In the genomic region with DNA sequence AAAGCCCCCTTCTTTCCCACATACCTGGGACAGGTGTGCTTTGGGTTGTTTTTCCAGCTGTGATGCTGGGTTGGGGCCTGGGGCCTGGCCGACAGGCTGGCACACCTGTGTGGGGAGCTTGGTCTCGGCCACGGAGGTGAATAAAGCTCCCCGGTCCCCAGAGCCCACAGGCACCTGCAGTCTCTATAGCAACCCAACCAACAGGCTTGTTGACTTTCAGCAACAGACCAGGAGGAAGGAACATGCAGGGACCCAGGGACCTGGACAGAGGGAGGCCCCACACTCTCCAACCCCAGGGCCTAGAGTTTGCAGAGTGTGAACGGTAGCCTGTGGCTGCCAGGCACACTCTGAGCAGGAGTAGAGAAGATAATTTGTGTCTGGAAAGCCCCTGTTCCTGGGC, we compare ENCODE assay signal across 19 cellular contexts. TPM values are rescaled to one million over a fixed set of nuclear protein-coding genes. Genes with fewer than 3 reads are reported as not detected.
DNase-seq lines count a peak whose midpoint lies in the region; ATAC-seq and TF ChIP-seq lines count a peak whose summit lies in the region.
"Had no signal": no experiment of that assay in that cellular context is flagged by ENCODE, and none has a peak within 500 bp of the region (broad histone marks: within the 10 kb centered on the region; RNA-seq: fewer than 3 reads in every experiment).

No MANE protein-coding gene starts in this region.

- DNase-seq in NCI-H1417 (lab: John Stamatoyannopoulos, UW) (peak; percentile 40 to 89 (median 77)), NCI-H1417 treated with DMSO at 0.1 percent for 48 hours (lab: John Stamatoyannopoulos, UW) (no peak), NCI-H345 (lab: John Stamatoyannopoulos, UW) (peak; percentile 73), hepatocyte (ENCODE audit: low spot score) (peak; percentile 65), Right ventricle myocardium superior (no peak), COLO829 (ENCODE audit: low spot score) (no peak), GM19238 (ENCODE audit: insufficient read length, low spot score) (no peak)
- DNase-seq: 8988T; activated CD4-positive, alpha-beta memory T cell treated with anti-CD3 and anti-CD28 coated beads for 36 hours; cerebellar nuclear complex; immature natural killer cell; midbrain; NCI-H2171; T1000 had no signal

- no peaks in the 10 kb centered on the region for H3K9me3 ChIP-seq in hepatocyte (ENCODE audit: low read depth)

- no peak overlapping the region for H3K27ac Mint-ChIP-seq in stimulated activated memory B cell treated with anti-CD40 and anti-IgM and Interleukin-4, amounts not matched to agents 10 μg/mL and 1 μg/mL and 100 μg/mL, for 72 hours
- H3K27ac Mint-ChIP-seq: activated CD4-positive, alpha-beta memory T cell treated with anti-CD3 and anti-CD28 coated beads for 36 hours; activated T-helper 2 cell treated with anti-CD3 and anti-CD28 coated beads, Interferon-gamma antibody, Interleukin-2, Interleukin-4, amounts not matched to agents 10 μg/mL and 5 μg/mL and 100 μg/mL, durations not matched to agents 14 hours and 24 hours and 36 hours; immature natural killer cell had no signal

- H3K36me3 Mint-ChIP-seq in stimulated activated memory B cell treated with anti-CD40 and anti-IgM and Interleukin-4, amounts not matched to agents 10 μg/mL and 1 μg/mL and 100 μg/mL, for 72 hours: no peaks in the 10 kb centered on the region
- H3K36me3 Mint-ChIP-seq: activated CD4-positive, alpha-beta memory T cell treated with anti-CD3 and anti-CD28 coated beads for 36 hours; immature natural killer cell had no signal

- H3K4me1 ChIP-seq in hepatocyte (ENCODE audit: insufficient read depth): peaks cover 14% of the 10 kb centered on the region
- H3K4me1 ChIP-seq: parathyroid adenoma had no signal

- no peak for TF ChIP-seq CTCF in hepatocyte (IDR thresholded peaks at IDR 0.05; ENCODE audit: poor library complexity)

- no peaks in the 10 kb centered on the region for H3K27me3 ChIP-seq in hepatocyte

- H3K27me3 Mint-ChIP-seq in stimulated activated memory B cell treated with anti-CD40 and anti-IgM and Interleukin-4, amounts not matched to agents 10 μg/mL and 1 μg/mL and 100 μg/mL, for 72 hours: no peaks in the 10 kb centered on the region
- H3K27me3 Mint-ChIP-seq: activated CD4-positive, alpha-beta memory T cell treated with anti-CD3 and anti-CD28 coated beads for 36 hours had no signal

- ATAC-seq in stimulated activated memory B cell treated with anti-CD40 and anti-IgM and Interleukin-4, amounts not matched to agents 10 μg/mL and 1 μg/mL and 100 μg/mL, for 72 hours: peak; percentile 20
- no peak for ATAC-seq in Right ventricle myocardium superior (ENCODE audit: poor library complexity)

- peak overlapping the region; percentile 96 for H3K27ac ChIP-seq in hepatocyte
- H3K27ac ChIP-seq: C4-2B, KMS-11, parathyroid adenoma had no signal

- H3K36me3 ChIP-seq in hepatocyte (replicated peaks; ENCODE audit: insufficient read depth, low read depth): no peaks in the 10 kb centered on the region

- H3K79me2 ChIP-seq in hepatocyte: no peaks in the 10 kb centered on the region
- H3K79me2 ChIP-seq: parathyroid adenoma had no signal

- no peak overlapping the region for H3K4me3 Mint-ChIP-seq in stimulated activated memory B cell treated with anti-CD40 and anti-IgM and Interleukin-4, amounts not matched to agents 10 μg/mL and 1 μg/mL and 100 μg/mL, for 72 hours
- H3K4me3 Mint-ChIP-seq: activated CD4-positive, alpha-beta memory T cell treated with anti-CD3 and anti-CD28 coated beads for 36 hours; immature natural killer cell had no signal

- WGBS in hepatocyte (ENCODE audit: low lambda C conversion rate, missing lambda C conversion rate): 38% methylated on average over 5 of the region's 5 CpGs

- no peaks in the 10 kb centered on the region for H3K9me3 Mint-ChIP-seq in stimulated activated memory B cell treated with anti-CD40 and anti-IgM and Interleukin-4, amounts not matched to agents 10 μg/mL and 1 μg/mL and 100 μg/mL, for 72 hours
- H3K9me3 Mint-ChIP-seq: activated CD4-positive, alpha-beta memory T cell treated with anti-CD3 and anti-CD28 coated beads for 36 hours had no signal

- no peak overlapping the region for H3K4me2 ChIP-seq in hepatocyte
- H3K4me2 ChIP-seq: KMS-11 had no signal

- no peak overlapping the region for H3K4me3 ChIP-seq in hepatocyte

- H3K4me1 Mint-ChIP-seq in stimulated activated memory B cell treated with anti-CD40 and anti-IgM and Interleukin-4, amounts not matched to agents 10 μg/mL and 1 μg/mL and 100 μg/mL, for 72 hours: no peaks in the 10 kb centered on the region

- H2AFZ ChIP-seq in hepatocyte: no peak overlapping the region
- H2AFZ ChIP-seq: parathyroid adenoma had no signal

- no peaks in the 10 kb centered on the region for H4K20me1 ChIP-seq in hepatocyte (ENCODE audit: insufficient read depth, poor library complexity, severe bottlenecking)

- no peaks in the 10 kb centered on the region for H3K9me2 ChIP-seq in hepatocyte (replicated peaks; ENCODE audit: insufficient read depth)

- intact Hi-C loops in Right ventricle myocardium superior (cut with DNase I): no loop called here

RNA-seq across cellular contexts. Expression of gene SYNJ2, which starts 14.7 kb away (rescaled TPM):
- total RNA-seq in hepatocyte: 15.4 and 15.6 TPM in 2 replicates
- polyA plus RNA-seq in hepatocyte: 16.5 and 21.4 TPM in 2 replicates
- 14.0 TPM for total RNA-seq in Right ventricle myocardium superior

Comparison
In these comparisons a context has a peak if more than half of its experiments do, and no peak if none do; other contexts are left out.
1. DNase-seq: peak in NCI-H1417 (3 of 3), NCI-H345 (single experiment) and hepatocyte (single experiment); none in NCI-H1417 treated with DMSO at 0.1 percent for 48 hours (single experiment), Right ventricle myocardium superior (single experiment), COLO829 (single experiment) and GM19238 (single experiment).